13 cellular contexts compared by ENCODE assay signal in genomic region chr1:54945393-54945936, GRCh38. TPM values are rescaled to one million over a fixed set of nuclear protein-coding genes. Genes with fewer than 3 reads are reported as not detected.
DNase-seq lines count a peak whose midpoint lies in the region; ATAC-seq, FAIRE-seq and TF ChIP-seq lines count a peak whose summit lies in the region.
"Had no signal": no experiment of that assay in that cellular context is flagged by ENCODE, and none has a peak within 500 bp of the region (broad histone marks: within the 10 kb centered on the region; RNA-seq: fewer than 3 reads in every experiment).

No MANE protein-coding gene starts in this region.

- H3K27ac ChIP-seq in A549 (no peak overlapping the region), HEK293 (ENCODE audit: extremely low read depth, low read depth, low read length) (no peak overlapping the region), mesendoderm (ENCODE audit: low read depth, low read length) (no peak overlapping the region), esophagus muscularis mucosa (replicated peaks in 1 of 4) (no peak overlapping the region)
- H3K27ac ChIP-seq: dorsolateral prefrontal cortex had no signal

- no peak overlapping the region for H3K9ac ChIP-seq in mesendoderm (ENCODE audit: low read length)
- H3K9ac ChIP-seq: BLaER1 treated with 17β-estradiol and CSF1 and Interleukin-3, amounts not matched to agents 10 nM and 100 nM had no signal

- H4K5ac ChIP-seq in mesendoderm (ENCODE audit: low read length), result no peak overlapping the region

- peak overlapping the region; percentile 27 for H3K4me2 ChIP-seq in A549
- H3K4me2 ChIP-seq in mesendoderm (ENCODE audit: low read length), result no peak overlapping the region

- H3K79me1 ChIP-seq in mesendoderm (ENCODE audit: low read length), result no peaks in the 10 kb centered on the region

- no peak overlapping the region for H3K4me3 Mint-ChIP-seq in activated T-helper 17 cell treated with anti-CD3 and anti-CD28 coated beads, Interleukin-2, amount 50 U/mL, for 72 hours

- H4K8ac ChIP-seq in mesendoderm (ENCODE audit: low read depth, low read length), result no peak overlapping the region

- TF ChIP-seq RAD21 in A549 (conservative IDR thresholded peaks at IDR 0.05 in 1 of 2, IDR thresholded peaks at IDR 0.05 in 1 of 2), result no peak

- POLR2A ChIA-PET in A549 (lab: Yijun Ruan, JAX) (no interaction called here), HEK293 (lab: Yijun Ruan, JAX) (interaction anchor here (0.7 to 1.0 kb wide), 3 partner anchors 34 to 76 kb away, joined by 3 to 11 read pairs (median 3); partner anchors contain the start of gene DHCR24)

- peak overlapping the region; percentile 34 for H3K56ac ChIP-seq in mesendoderm (ENCODE audit: low read length)

- no peak for FAIRE-seq in A549 (lab: Jason Lieb, UNC)

- CTCF ChIA-PET in A549 (lab: Yijun Ruan, JAX) (interaction anchor here (0.7 to 16.6 kb wide), 24 partner anchors 8 to 138 kb away, joined by 3 to 451 read pairs (median 5); partner anchors contain the start of gene BSND), HEK293 (lab: Yijun Ruan, JAX) (interaction anchor here (0.5 to 8.3 kb wide), 48 partner anchors 8 to 1639 kb away, joined by 3 to 172 read pairs (median 5); partner anchors contain the start of genes BSND and DHCR24)

- peaks cover 7% of the 10 kb centered on the region for H3K27me3 Mint-ChIP-seq in activated T-helper 17 cell treated with anti-CD3 and anti-CD28 coated beads, Interleukin-2, amount 50 U/mL, for 72 hours

- H3K23ac ChIP-seq in mesendoderm (ENCODE audit: low read length), result peak overlapping the region; percentile 6

- intact Hi-C loops in esophagus muscularis mucosa (cut with DNase I), result no loop called here

- no peak overlapping the region for H3K4ac ChIP-seq in mesendoderm (ENCODE audit: low read depth, low read length)

- no peaks in the 10 kb centered on the region for H3K9me3 Mint-ChIP-seq in activated T-helper 17 cell treated with anti-CD3 and anti-CD28 coated beads, Interleukin-2, amount 50 U/mL, for 72 hours

- H2BK5ac ChIP-seq in mesendoderm (ENCODE audit: low read length), result no peak overlapping the region

- peaks cover 23% of the 10 kb centered on the region for H3K4me1 Mint-ChIP-seq in activated T-helper 17 cell treated with anti-CD3 and anti-CD28 coated beads, Interleukin-2, amount 50 U/mL, for 72 hours

- peaks cover 13% of the 10 kb centered on the region for H3K4me1 ChIP-seq in A549
- H3K4me1 ChIP-seq in HEK293 (ENCODE audit: control insufficient read depth, insufficient read depth, low read length), result no peaks in the 10 kb centered on the region
- H3K4me1 ChIP-seq in mesendoderm (ENCODE audit: control insufficient read depth, low read depth, low read length), result no peaks in the 10 kb centered on the region
- peaks cover 4 to 6% (median 5%) of the 10 kb centered on the region in 4 donors for H3K4me1 ChIP-seq in esophagus muscularis mucosa

- peak overlapping the region; percentile 90 for H2AK5ac ChIP-seq in mesendoderm (ENCODE audit: low read length)

- DNase-seq in A549 (ENCODE audit: low read depth in 1 of 2, low spot score in 1 of 2) (peak in 1 of 2 experiments; percentile 18), mesendoderm (no peak), kidney tubule cell (ENCODE audit: low spot score) (no peak), esophagus muscularis mucosa (ENCODE audit: extremely low spot score) (no peak), GM19238 (ENCODE audit: insufficient read length, low spot score) (no peak)

- H3K27ac Mint-ChIP-seq in activated T-helper 17 cell treated with anti-CD3 and anti-CD28 coated beads, Interleukin-2, amount 50 U/mL, for 72 hours, result no peak overlapping the region

- H3K79me2 ChIP-seq in mesendoderm (ENCODE audit: control insufficient read depth, insufficient read depth, low read length), result no peaks in the 10 kb centered on the region

- 47% methylated on average over 5 of the region's 6 CpGs for WGBS in A549 (ENCODE audit: missing lambda C conversion rate)
- WGBS in mesendoderm (ENCODE audit: extremely low coverage, insufficient coverage, low lambda C conversion rate), result no CpG with 5 or more reads among the region's 6 CpGs
- 65% methylated on average over 6 of the region's 6 CpGs for WGBS in esophagus muscularis mucosa

- TF ChIP-seq CTCF in A549 (IDR thresholded peaks at IDR 0.05) (no peak; the same call in 2 of the 3 replicates), HEK293 (tag by site-specific recombination; IDR thresholded peaks at IDR 0.05) (no peak), esophagus muscularis mucosa (IDR thresholded peaks at IDR 0.05) (no peak)

- H2BK15ac ChIP-seq in mesendoderm (replicated peaks; ENCODE audit: low read depth), result no peak overlapping the region

- no peaks in the 10 kb centered on the region for H3K9me3 ChIP-seq in A549
- no peaks in the 10 kb centered on the region for H3K9me3 ChIP-seq in HEK293 (ENCODE audit: control insufficient read depth, insufficient read depth, low read depth, low read length)
- no peaks in the 10 kb centered on the region for H3K9me3 ChIP-seq in esophagus muscularis mucosa

- TF ChIP-seq POLR2A in A549 (IDR thresholded peaks at IDR 0.05; ENCODE audit: low read length) (no peak), esophagus muscularis mucosa (IDR thresholded peaks at IDR 0.05; ENCODE audit: low read depth) (no peak)

- H3K18ac ChIP-seq in mesendoderm (ENCODE audit: low read length), result no peak overlapping the region

- no peaks in the 10 kb centered on the region for H3K27me3 ChIP-seq in mesendoderm (ENCODE audit: insufficient read depth, low read length, poor library complexity)
- H3K27me3 ChIP-seq in esophagus muscularis mucosa, result peaks cover 0 to 4% (median 0%) of the 10 kb centered on the region in 4 donors
- H3K27me3 ChIP-seq: BLaER1 treated with 17β-estradiol and CSF1 and Interleukin-3, amounts not matched to agents 10 nM and 100 nM; dorsolateral prefrontal cortex had no signal

- TF ChIP-seq EP300 in A549 (IDR thresholded peaks at IDR 0.05) (no peak), esophagus muscularis mucosa (IDR thresholded peaks at IDR 0.05) (no peak)

- H3K4me3 ChIP-seq in A549 (no peak overlapping the region), HEK293 (ENCODE audit: low read depth, low read length) (no peak overlapping the region), mesendoderm (ENCODE audit: low read length) (no peak overlapping the region), esophagus muscularis mucosa (no peak overlapping the region)
- H3K4me3 ChIP-seq: BLaER1 treated with 17β-estradiol and CSF1 and Interleukin-3, amounts not matched to agents 10 nM and 100 nM had no signal

- no peak overlapping the region for H2BK120ac ChIP-seq in mesendoderm (ENCODE audit: low read depth, low read length)

- H3K36me3 ChIP-seq in HEK293 (ENCODE audit: control insufficient read depth in 2 of 2, insufficient read depth in 1 of 2, low read length in 2 of 2), result no peaks in the 10 kb centered on the region
- no peaks in the 10 kb centered on the region for H3K36me3 ChIP-seq in mesendoderm (ENCODE audit: control insufficient read depth, insufficient read depth, low read length)
- no peaks in the 10 kb centered on the region for H3K36me3 ChIP-seq in esophagus muscularis mucosa
- H3K36me3 ChIP-seq: BLaER1 treated with 17β-estradiol and CSF1 and Interleukin-3, amounts not matched to agents 10 nM and 100 nM had no signal

- ATAC-seq in A549, result peak; percentile 17 to 58; a peak in 3 of 6 replicates
- peak; percentile 28 for ATAC-seq in activated T-helper 17 cell treated with anti-CD3 and anti-CD28 coated beads, Interleukin-2, amount 50 U/mL, for 72 hours (replicated peaks)
- no peak for ATAC-seq in GM18909 (IDR thresholded peaks at IDR 0.05; ENCODE audit: poor library complexity, unreplicated experiment)

- H3K36me3 Mint-ChIP-seq in activated T-helper 17 cell treated with anti-CD3 and anti-CD28 coated beads, Interleukin-2, amount 50 U/mL, for 72 hours (ENCODE audit: low read depth), result no peaks in the 10 kb centered on the region

TF ChIP-seq in A549, 52 proteins besides CTCF, POLR2A, EP300 and RAD21:
- TF ChIP-seq MAFK (IDR thresholded peaks at IDR 0.05; ENCODE audit: partially characterized antibody), result no peak

TF ChIP-seq in HEK293, 187 proteins besides CTCF, POLR2A, EP300 and RAD21 (continues in another document):
- TF ChIP-seq SCRT2 (tag by site-specific recombination; IDR thresholded peaks at IDR 0.05), result peak; percentile 82
- peak; percentile 76; the same call in 1 of the 2 replicates for TF ChIP-seq ZNF24 (tag by site-specific recombination; IDR thresholded peaks at IDR 0.05)
- TF ChIP-seq FEZF1 (tag by site-specific recombination; IDR thresholded peaks at IDR 0.05), result no peak
- TF ChIP-seq ZNF600 (tag by site-specific recombination; IDR thresholded peaks at IDR 0.05), result no peak
- TF ChIP-seq KLF1 (tag by site-specific recombination; IDR thresholded peaks at IDR 0.05), result peak; percentile 66

RNA-seq across cellular contexts. Expression of gene TMEM61, which starts 35.0 kb away (rescaled TPM):
- polyA plus RNA-seq in A549 (2011; rRNA removed), result 0.06 and 0.15 TPM in 2 replicates
- polyA plus RNA-seq in A549 (2012; cell fraction: cytosol; rRNA removed), result 0.05 TPM in 2 replicates
- 0.06 TPM in 1 of 2 replicates, not detected in the other for polyA plus RNA-seq in A549 (2012; cell fraction: nucleus; rRNA removed)
- polyA plus RNA-seq in A549 (2017; fragmentation: RNase III; extraction: RNeasy Plus Mini Kit Qiagen cat#74134 plus additional on column Dnase treatment), result 0.10 to 0.12 TPM in 2 of 3 replicates, not detected in the other
- polyA minus RNA-seq in A549 (2011; rRNA and poly(A)+ RNA removed), result not detected in 2 replicates
- not detected for total RNA-seq in activated T-helper 17 cell treated with anti-CD3 and anti-CD28 coated beads, Interleukin-2, amount 50 U/mL, for 72 hours
- polyA plus RNA-seq in mesendoderm (2013, experiment 1 of 2), result 0.44 TPM
- polyA plus RNA-seq in mesendoderm (2013, experiment 2 of 2), result 0.38 TPM
- total RNA-seq in esophagus muscularis mucosa, result 1 to 10 TPM in 1 of 4 donors, under 1 TPM in 2, not detected in 1; 0.66 to 2.5 (median 0.84) TPM
- total RNA-seq: LHCN-M2, liver had no signal
- polyA plus RNA-seq: liver had no signal

RNA-seq across cellular contexts. Expression of gene BSND, which starts 53.3 kb away (rescaled TPM):
- polyA plus RNA-seq in A549 (2011; rRNA removed) (not detected in 2 replicates), A549 (2017; fragmentation: RNase III; extraction: RNeasy Plus Mini Kit Qiagen cat#74134 plus additional on column Dnase treatment) (not detected in 3 replicates)
- not detected in 2 replicates for polyA plus RNA-seq in A549 (2012; cell fraction: cytosol; rRNA removed)
- not detected in 2 replicates for polyA plus RNA-seq in A549 (2012; cell fraction: nucleus; rRNA removed)
- polyA minus RNA-seq in A549 (2011; rRNA and poly(A)+ RNA removed), result not detected in 2 replicates
- total RNA-seq in activated T-helper 17 cell treated with anti-CD3 and anti-CD28 coated beads, Interleukin-2, amount 50 U/mL, for 72 hours, result under 1 TPM; 0.05 to 0.06 TPM
- polyA plus RNA-seq in mesendoderm (2013, experiment 1 of 2), result 0.18 TPM
- 0.21 TPM for polyA plus RNA-seq in mesendoderm (2013, experiment 2 of 2)
- total RNA-seq in esophagus muscularis mucosa, result not detected
- total RNA-seq: LHCN-M2, posterior vena cava had no signal
- polyA plus RNA-seq: liver had no signal

RNA-seq across cellular contexts. Expression of gene DHCR24, which starts 58.5 kb away (rescaled TPM):
- 29.9 and 60.3 TPM in 2 replicates for polyA plus RNA-seq in A549 (2011; rRNA removed)
- 18.5 and 20.6 TPM in 2 replicates for polyA plus RNA-seq in A549 (2012; cell fraction: cytosol; rRNA removed)
- 32.5 and 39.4 TPM in 2 replicates for polyA plus RNA-seq in A549 (2012; cell fraction: nucleus; rRNA removed)
- 20.4 to 33.3 TPM (median 30.2 TPM) in 3 replicates for polyA plus RNA-seq in A549 (2017; fragmentation: RNase III; extraction: RNeasy Plus Mini Kit Qiagen cat#74134 plus additional on column Dnase treatment)
- polyA minus RNA-seq in A549 (2011; rRNA and poly(A)+ RNA removed), result 126 and 134 TPM in 2 replicates
- total RNA-seq in activated T-helper 17 cell treated with anti-CD3 and anti-CD28 coated beads, Interleukin-2, amount 50 U/mL, for 72 hours, result 10 to 100 TPM; 27.4 to 78.7 TPM
- 466 TPM for polyA plus RNA-seq in mesendoderm (2013, experiment 1 of 2)
- 464 TPM for polyA plus RNA-seq in mesendoderm (2013, experiment 2 of 2)
- 10 to 100 TPM; 10.8 to 16.1 (median 13.1) TPM for total RNA-seq in esophagus muscularis mucosa
